ENCODE assay signal across 15 cellular contexts in the genomic region with DNA sequence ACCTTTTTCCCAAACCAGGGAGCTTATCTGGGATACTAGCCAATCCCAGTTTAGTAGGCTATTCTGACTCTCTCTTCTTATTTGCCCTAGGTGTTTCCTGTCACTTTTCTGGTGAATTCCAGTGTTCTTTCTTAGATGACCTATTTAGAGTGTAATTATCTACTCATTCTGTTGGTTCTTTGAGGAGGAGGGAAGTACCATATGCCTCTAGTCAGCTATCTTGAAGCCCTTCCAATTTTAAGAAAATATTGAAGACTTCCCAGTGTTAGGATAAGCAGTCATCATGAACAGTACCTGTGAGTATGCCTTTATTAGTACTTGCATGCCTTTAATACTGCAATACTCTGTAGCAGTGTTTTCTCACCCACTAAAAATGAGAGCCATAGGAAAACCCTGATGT.
DNase-seq lines count a peak whose midpoint lies in the region; ATAC-seq and TF ChIP-seq lines count a peak whose summit lies in the region.
"Had no signal": no experiment of that assay in that cellular context is flagged by ENCODE, and none has a peak within 500 bp of the region (broad histone marks: within the 10 kb centered on the region; RNA-seq: fewer than 3 reads in every experiment).

No MANE protein-coding gene starts in this region.

- H3K27me3 Mint-ChIP-seq in nephron (ENCODE audit: low read depth), result peaks cover 3% of the 10 kb centered on the region
- H3K27me3 Mint-ChIP-seq in activated T-cell treated with anti-CD3 and anti-CD28 coated beads, Interleukin-2, amount 50 U/mL, for 4 hours (ENCODE audit: low read depth), result no peaks in the 10 kb centered on the region
- H3K27me3 Mint-ChIP-seq: CD4-positive, alpha-beta memory T cell had no signal

- no peaks in the 10 kb centered on the region for H3K9me2 ChIP-seq in GM23248 (ENCODE audit: insufficient read depth)

- no peak overlapping the region for H3K27ac ChIP-seq in GM23248
- no peak overlapping the region for H3K27ac ChIP-seq in lower lobe of right lung

- H3K79me2 ChIP-seq in GM23248 (ENCODE audit: insufficient read depth), result no peaks in the 10 kb centered on the region

- H3K4me1 ChIP-seq in GM23248 (ENCODE audit: insufficient read depth) (peaks cover 20% of the 10 kb centered on the region), lower lobe of right lung (no peaks in the 10 kb centered on the region)

- intact Hi-C loops in lower lobe of right lung (cut with DNase I), result no loop called here

- H3K36me3 ChIP-seq in GM23248 (ENCODE audit: low read depth), result no peaks in the 10 kb centered on the region
- H3K36me3 ChIP-seq in lower lobe of right lung, result no peaks in the 10 kb centered on the region

- H3K9me3 Mint-ChIP-seq in nephron, result no peaks in the 10 kb centered on the region
- peaks cover 5% of the 10 kb centered on the region for H3K9me3 Mint-ChIP-seq in activated T-cell treated with anti-CD3 and anti-CD28 coated beads, Interleukin-2, amount 50 U/mL, for 4 hours

- DNase-seq in GM23248, result peak; percentile 1
- peak; percentile 60 for DNase-seq in cerebellar cortex (ENCODE audit: low spot score)
- no peak for DNase-seq in lower lobe of right lung
- no peak for DNase-seq in NCI-H446 (lab: John Stamatoyannopoulos, UW)
- no peak for DNase-seq in activated T-cell treated with anti-CD3 and anti-CD28 coated beads, Interleukin-2, amount 50 U/mL, for 4 hours
- DNase-seq: C1 segment of cervical spinal cord; Calu3; CD4-positive, alpha-beta memory T cell; COR-L47; DMS53; DMS79 treated with DMSO at 0.1 percent for 48 hours; H7; HCEC 1CT had no signal

- no peak overlapping the region for H3K9ac ChIP-seq in GM23248

- in situ Hi-C loops in GM23248 (cut with MboI), result no loop called here

- H4K20me1 ChIP-seq in GM23248 (ENCODE audit: insufficient read depth), result no peaks in the 10 kb centered on the region

- H3K27ac Mint-ChIP-seq in nephron, result peak overlapping the region; percentile 62 to 85 (median 72)
- H3K27ac Mint-ChIP-seq: CD4-positive, alpha-beta memory T cell had no signal

- H3K36me3 Mint-ChIP-seq in nephron (ENCODE audit: low read depth), result no peaks in the 10 kb centered on the region
- no peaks in the 10 kb centered on the region for H3K36me3 Mint-ChIP-seq in activated T-cell treated with anti-CD3 and anti-CD28 coated beads, Interleukin-2, amount 50 U/mL, for 4 hours (ENCODE audit: insufficient read depth)
- H3K36me3 Mint-ChIP-seq: CD4-positive, alpha-beta memory T cell had no signal

- peaks cover 16% of the 10 kb centered on the region for H3K4me1 Mint-ChIP-seq in nephron
- no peaks in the 10 kb centered on the region for H3K4me1 Mint-ChIP-seq in activated T-cell treated with anti-CD3 and anti-CD28 coated beads, Interleukin-2, amount 50 U/mL, for 4 hours (ENCODE audit: low read depth)
- H3K4me1 Mint-ChIP-seq: CD4-positive, alpha-beta memory T cell had no signal

- no peak for TF ChIP-seq CTCF in nephron (IDR thresholded peaks at IDR 0.05; ENCODE audit: unreplicated experiment in 3 of 3)
- TF ChIP-seq CTCF in lower lobe of right lung (IDR thresholded peaks at IDR 0.05), result no peak

- H3K4me2 ChIP-seq in GM23248 (ENCODE audit: unreplicated experiment), result no peak overlapping the region

- H3K9me3 ChIP-seq in GM23248 (ENCODE audit: low read depth) (no peaks in the 10 kb centered on the region), lower lobe of right lung (no peaks in the 10 kb centered on the region)

- H3K4me3 ChIP-seq in GM23248 (no peak overlapping the region), lower lobe of right lung (no peak overlapping the region)
- H3K4me3 ChIP-seq: GM12878 had no signal

- no peaks in the 10 kb centered on the region for H3K27me3 ChIP-seq in GM23248 (replicated peaks; ENCODE audit: insufficient read depth)
- no peaks in the 10 kb centered on the region for H3K27me3 ChIP-seq in lower lobe of right lung (ENCODE audit: low read depth)

- H2AFZ ChIP-seq in GM23248, result no peak overlapping the region

- 0 out of 2 replicates have a peak, but pooled peaks cover 4% of the 10 kb centered on the region for H3F3A ChIP-seq in GM23248 (ENCODE audit: insufficient read depth)

- ATAC-seq in lower lobe of right lung, result no peak
- no peak for ATAC-seq in activated T-cell treated with anti-CD3 and anti-CD28 coated beads, Interleukin-2, amount 50 U/mL, for 4 hours

- no peak overlapping the region for H3K4me3 Mint-ChIP-seq in nephron
- H3K4me3 Mint-ChIP-seq in activated T-cell treated with anti-CD3 and anti-CD28 coated beads, Interleukin-2, amount 50 U/mL, for 4 hours, result no peak overlapping the region
- H3K4me3 Mint-ChIP-seq: CD4-positive, alpha-beta memory T cell had no signal

Comparison
In these comparisons a context has a peak if more than half of its experiments do, and no peak if none do; other contexts are left out.
1. DNase-seq: peak in GM23248 (single experiment) and cerebellar cortex (single experiment); none in lower lobe of right lung (single experiment), NCI-H446 (0 of 2) and activated T-cell treated with anti-CD3 and anti-CD28 coated beads, Interleukin-2, amount 50 U/mL, for 4 hours (single experiment).